14 cellular contexts compared by ENCODE assay signal in genomic region chr2:33108483-33109443, GRCh38.
DNase-seq lines count a peak whose midpoint lies in the region; ATAC-seq, FAIRE-seq and TF ChIP-seq lines count a peak whose summit lies in the region.
"Had no signal": no experiment of that assay in that cellular context is flagged by ENCODE, and none has a peak within 500 bp of the region (broad histone marks: within the 10 kb centered on the region; RNA-seq: fewer than 3 reads in every experiment).

No MANE protein-coding gene starts in this region.

- H3K9me1 ChIP-seq in endothelial cell of umbilical vein (replicated peaks; ENCODE audit: control insufficient read depth, extremely low read depth, insufficient read depth, low read length): no peaks in the 10 kb centered on the region

- H2AFZ ChIP-seq in endothelial cell of umbilical vein (ENCODE audit: low read depth, low read length): no peak overlapping the region
- no peak overlapping the region for H2AFZ ChIP-seq in PC-9

- intact Hi-C loops in endothelial cell of umbilical vein (cut with micrococcal nuclease): no loop called here
- intact Hi-C loops in PC-9 (cut with micrococcal nuclease; ENCODE audit: unreplicated experiment): no loop called here

- WGBS in urinary bladder: 61% methylated on average over 11 of the region's 11 CpGs

- no peak for FAIRE-seq in endothelial cell of umbilical vein (lab: Jason Lieb, UNC)
- FAIRE-seq: pancreas had no signal

- H3F3A ChIP-seq in PC-9 (ENCODE audit: insufficient read depth, low read depth): no peaks in the 10 kb centered on the region

- H3K27ac ChIP-seq in endothelial cell of umbilical vein (ENCODE audit: insufficient read depth, low read depth, low read length) (no peak overlapping the region), urinary bladder (ENCODE audit: low read depth) (peak overlapping the region; percentile 56), PC-9 (no peak overlapping the region)
- H3K27ac ChIP-seq: 22Rv1, pancreas had no signal

- no peaks in the 10 kb centered on the region for H3K27me3 ChIP-seq in endothelial cell of umbilical vein (ENCODE audit: control insufficient read depth in 2 of 2, insufficient read depth in 2 of 2, low read length in 2 of 2)
- H3K27me3 ChIP-seq in PC-9 (ENCODE audit: insufficient read depth, low read depth): no peaks in the 10 kb centered on the region
- H3K27me3 ChIP-seq: pancreas had no signal

- no peak for TF ChIP-seq POLR2A in endothelial cell of umbilical vein (IDR thresholded peaks at IDR 0.05; ENCODE audit: low read depth, low read length)

- dilution Hi-C loops in endothelial cell of umbilical vein (cut with MboI; ENCODE audit: extremely low pct_ligation_motif_present, low sequenced_read_pairs): no loop called here

- H3K36me3 ChIP-seq in endothelial cell of umbilical vein (ENCODE audit: control insufficient read depth in 2 of 2, extremely low read depth in 1 of 2, insufficient read depth in 2 of 2, low read length in 2 of 2) (no peaks in the 10 kb centered on the region), urinary bladder (ENCODE audit: insufficient read depth) (no peaks in the 10 kb centered on the region), PC-9 (ENCODE audit: low read depth) (no peaks in the 10 kb centered on the region)
- H3K36me3 ChIP-seq: pancreas had no signal

- H4K20me1 ChIP-seq in endothelial cell of umbilical vein (replicated peaks; ENCODE audit: control insufficient read depth, extremely low read depth, insufficient read depth, low read length) (no peaks in the 10 kb centered on the region), PC-9 (ENCODE audit: insufficient read depth) (no peaks in the 10 kb centered on the region)

- no peak overlapping the region for H3K9ac ChIP-seq in endothelial cell of umbilical vein (replicated peaks; ENCODE audit: extremely low read depth, insufficient read depth, low read length)

- DNase-seq in NCI-H2227 (lab: John Stamatoyannopoulos, UW; ENCODE audit: unreplicated experiment) (peak; percentile 14), NCI-H2227 treated with DMSO at 0.1 percent for 48 hours (lab: John Stamatoyannopoulos, UW) (no peak), endothelial cell of umbilical vein (ENCODE audit: low read depth, low spot score) (peak; percentile 13), left kidney (ENCODE audit: low read depth, low spot score) (peak; percentile 61), PC-9 (no peak)
- DNase-seq: DND-41, KBM-7, NCI-H2107, pancreas had no signal

- H3K4me2 ChIP-seq in endothelial cell of umbilical vein (ENCODE audit: insufficient read depth, low read length): no peak overlapping the region
- H3K4me2 ChIP-seq in PC-9: no peak overlapping the region

- TF ChIP-seq CTCF in endothelial cell of umbilical vein (IDR thresholded peaks at IDR 0.05; ENCODE audit: extremely low read depth in 1 of 2, insufficient read depth in 1 of 2, low read depth in 1 of 2, low read length in 2 of 2) (no peak), PC-9 (conservative IDR thresholded peaks at IDR 0.05) (no peak)

- POLR2A ChIA-PET in endothelial cell of umbilical vein (lab: Charles Lee) (no interaction called here), PC-9 (lab: Charles Lee; ENCODE audit: unreplicated experiment) (no interaction called here)

- BruUV-seq in endothelial cell of umbilical vein (replicated peaks; lab: Mats Ljungman, UMichigan): no TSS peak
- no TSS peak for BruUV-seq in PC-9 (replicated peaks; lab: Mats Ljungman, UMichigan)

- H3K9me3 ChIP-seq in endothelial cell of umbilical vein (replicated peaks; ENCODE audit: control insufficient read depth, insufficient read depth, low read length) (no peaks in the 10 kb centered on the region), PC-9 (ENCODE audit: insufficient read depth, low read depth) (no peaks in the 10 kb centered on the region)
- H3K9me3 ChIP-seq: pancreas had no signal

- H3K79me2 ChIP-seq in endothelial cell of umbilical vein (ENCODE audit: control insufficient read depth, insufficient read depth, low read length): no peaks in the 10 kb centered on the region
- H3K79me2 ChIP-seq in PC-9 (ENCODE audit: low read depth): no peaks in the 10 kb centered on the region

- no peaks in the 10 kb centered on the region for H3K9me2 ChIP-seq in PC-9 (ENCODE audit: insufficient read depth)

- H3K4me3 ChIP-seq in endothelial cell of umbilical vein (replicated peaks in 1 of 3; ENCODE audit: insufficient read depth in 1 of 3, low read depth in 1 of 3, low read length in 3 of 3) (no peak overlapping the region), urinary bladder (ENCODE audit: low read depth, low read length) (no peak overlapping the region), PC-9 (no peak overlapping the region)
- H3K4me3 ChIP-seq: pancreas had no signal

- CTCF ChIA-PET in endothelial cell of umbilical vein (lab: Charles Lee) (interaction anchor here (1.2 kb wide), 1 partner anchor 75 kb away, joined by 3 read pairs; no protein-coding TSS in a partner anchor), PC-9 (lab: Charles Lee) (no interaction called here)

- H3K4me1 ChIP-seq in endothelial cell of umbilical vein (ENCODE audit: control insufficient read depth, extremely low read depth, insufficient read depth, low read length) (peaks cover 14% of the 10 kb centered on the region), urinary bladder (ENCODE audit: insufficient read depth) (no peaks in the 10 kb centered on the region), PC-9 (replicated peaks; ENCODE audit: insufficient read depth) (0 out of 2 replicates have a peak, but pooled peaks cover 7% of the 10 kb centered on the region)
- H3K4me1 ChIP-seq: pancreas had no signal

- no peak for ATAC-seq in HG02610 (IDR thresholded peaks at IDR 0.05; ENCODE audit: unreplicated experiment)
- no peak for ATAC-seq in HG03442 (IDR thresholded peaks at IDR 0.05; ENCODE audit: unreplicated experiment)
- ATAC-seq: activated CD4-positive, CD25-positive, alpha-beta regulatory T cell treated with anti-CD3 and anti-CD28 coated beads, Interleukin-2, amount 50 U/mL, for 24 hours had no signal

TF ChIP-seq in endothelial cell of umbilical vein, 7 proteins besides CTCF, POLR2A, EP300 and RAD21:
- TF ChIP-seq GATA2 (IDR thresholded peaks at IDR 0.05; ENCODE audit: insufficient read depth, insufficient read length, low read depth, low read length): no peak
- no peak for TF ChIP-seq MYC (IDR thresholded peaks at IDR 0.05; ENCODE audit: low read depth, low read length)
- TF ChIP-seq FOS (IDR thresholded peaks at IDR 0.05; ENCODE audit: borderline replicate concordance, insufficient read depth, low read length): no peak
- TF ChIP-seq MAX (IDR thresholded peaks at IDR 0.05; ENCODE audit: insufficient read depth, insufficient read length): no peak
- TF ChIP-seq JUN (IDR thresholded peaks at IDR 0.05; ENCODE audit: borderline replicate concordance, insufficient read depth, insufficient read length, low read depth): no peak
- no peak for TF ChIP-seq POLR2AphosphoS5 (IDR thresholded peaks at IDR 0.05; ENCODE audit: insufficient read depth, low read depth, low read length)
- no peak for TF ChIP-seq EZH2 (IDR thresholded peaks at IDR 0.05; ENCODE audit: borderline replicate concordance, low read depth, low read length, severe bottlenecking)

Comparison
In these comparisons a context has a peak if more than half of its experiments do, and no peak if none do; other contexts are left out.
1. DNase-seq: peak in NCI-H2227 (single experiment), endothelial cell of umbilical vein (single experiment) and left kidney (single experiment); none in NCI-H2227 treated with DMSO at 0.1 percent for 48 hours (single experiment) and PC-9 (0 of 2).